In the genomic region with DNA sequence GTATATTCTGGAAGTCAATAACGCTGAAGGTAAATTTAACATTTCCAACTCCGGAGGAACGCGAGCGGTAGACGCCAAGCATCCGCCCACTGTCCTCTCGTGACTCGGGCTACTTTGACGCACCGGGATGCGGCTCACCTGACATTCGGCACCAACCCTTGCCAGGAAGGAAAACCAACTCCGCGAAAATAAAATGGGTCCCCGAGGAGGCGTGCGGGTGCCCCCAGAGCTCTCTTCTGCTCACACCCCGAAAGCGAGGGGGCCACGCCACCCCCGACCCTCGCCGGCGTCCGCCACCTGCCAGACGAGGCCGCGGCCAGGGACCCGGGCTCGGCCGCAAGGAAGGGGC, we compare ENCODE assay signal across 8 cellular contexts. TPM values are rescaled to one million over a fixed set of nuclear protein-coding genes. Genes with fewer than 3 reads are reported as not detected.
DNase-seq lines count a peak whose midpoint lies in the region; ATAC-seq and TF ChIP-seq lines count a peak whose summit lies in the region.

No MANE protein-coding gene starts in this region.

- no peak for TF ChIP-seq CTCF in VCaP (conservative IDR thresholded peaks at IDR 0.05)
- TF ChIP-seq CTCF in coronary artery (IDR thresholded peaks at IDR 0.05) = no peak
- no peak for TF ChIP-seq CTCF in lung (IDR thresholded peaks at IDR 0.05; ENCODE audit: control extremely low read depth, extremely low read depth)
- no peak for TF ChIP-seq CTCF in GM13977 (IDR thresholded peaks at IDR 0.05; ENCODE audit: extremely low read depth, insufficient read depth, missing control alignments)

- H3K4me3 ChIP-seq in coronary artery = peak overlapping the region; percentile 100
- H3K4me3 ChIP-seq in lung = peak overlapping the region; percentile 100

- ATAC-seq in HG03439 (IDR thresholded peaks at IDR 0.05; ENCODE audit: unreplicated experiment) = peak; percentile 9
- peak; percentile 7 for ATAC-seq in lung (ENCODE audit: insufficient read depth, low FRiP score)

- WGBS in lung, 2 donors = 0 to 1% methylated on average over 31 to 32 of the region's 32 CpGs

- in situ Hi-C loops in GM13977 (cut with MboI; ENCODE audit: low pct_unique_long_range_greater_than_20kb, low sequenced_read_pairs, unreplicated experiment) = no loop called here

- no peaks in the 10 kb centered on the region for H3K9me3 ChIP-seq in lung (ENCODE audit: control insufficient read depth in 2 of 2, insufficient read depth in 1 of 2, low read length in 1 of 2)

- H3K4me1 ChIP-seq in lung (ENCODE audit: control insufficient read depth in 2 of 2, insufficient read depth in 2 of 2, low read length in 2 of 2) = peaks cover 3 to 8% of the 10 kb centered on the region in 2 donors

- H3K36me3 ChIP-seq in lung (ENCODE audit: control insufficient read depth in 2 of 2, insufficient read depth in 2 of 2, low read length in 2 of 2) = no peaks in the 10 kb centered on the region

- H3K27ac ChIP-seq in VCaP = peak overlapping the region; percentile 96
- peak overlapping the region; percentile 96 to 99 for H3K27ac ChIP-seq in coronary artery
- H3K27ac ChIP-seq in lung (ENCODE audit: low read depth in 1 of 2, low read length in 1 of 2) = peak overlapping the region; percentile 96 to 99

- peak; percentile 22 for DNase-seq in NCI-H2196 (lab: John Stamatoyannopoulos, UW; ENCODE audit: unreplicated experiment)
- DNase-seq in NCI-H2196 treated with DMSO at 0.1 percent for 48 hours (lab: John Stamatoyannopoulos, UW; ENCODE audit: unreplicated experiment) = no peak
- DNase-seq in coronary artery (ENCODE audit: low spot score) = no peak
- peak; percentile 41 for DNase-seq in lung (ENCODE audit: low spot score)
- peak; percentile 2 to 60 (median 6) for DNase-seq in stimulated activated CD4-positive, alpha-beta T cell treated with anti-CD3 and anti-CD28 coated beads, TNF-alpha, amount 100 ng/mL, for 24 hours (ENCODE audit: low read depth in 3 of 3)
- no peak for DNase-seq in GM13977 (ENCODE audit: low spot score)

- H3K27me3 ChIP-seq in lung (ENCODE audit: control insufficient read depth, insufficient read depth) = no peaks in the 10 kb centered on the region

RNA-seq across cellular contexts. Expression of gene ITSN2, which starts 0.7 kb away (rescaled TPM):
- total RNA-seq in lung = 10 to 100 TPM; 66.9 to 77.2 TPM
- polyA plus RNA-seq in lung = 10 to 100 TPM; 34.3 to 42.1 TPM

Comparison
In these comparisons a context has a peak if more than half of its experiments do, and no peak if none do; other contexts are left out.
1. DNase-seq: peak in NCI-H2196 (single experiment), lung (single experiment) and stimulated activated CD4-positive, alpha-beta T cell treated with anti-CD3 and anti-CD28 coated beads, TNF-alpha, amount 100 ng/mL, for 24 hours (3 of 3); none in NCI-H2196 treated with DMSO at 0.1 percent for 48 hours (single experiment), coronary artery (single experiment) and GM13977 (single experiment).
2. Peak in every context shown above with its lines, with median percentiles within 50 percentile points of each other: H3K27ac ChIP-seq.